In genomic region chr5:114223866-114224265, GRCh38 we compare ENCODE assay signal across 8 cellular contexts.
DNase-seq lines count a peak whose midpoint lies in the region; ATAC-seq, FAIRE-seq and TF ChIP-seq lines count a peak whose summit lies in the region.

No MANE protein-coding gene starts in this region.

- H3K27ac Mint-ChIP-seq in activated naive CD4-positive, alpha-beta T cell treated with anti-CD3 and anti-CD28 coated beads, Interleukin-2, amount 50 U/mL, for 72 hours = no peak overlapping the region

- H3K4me1 ChIP-seq in DND-41 (ENCODE audit: insufficient read depth, low read length) = no peaks in the 10 kb centered on the region

- H3K9me3 Mint-ChIP-seq in activated naive CD4-positive, alpha-beta T cell treated with anti-CD3 and anti-CD28 coated beads, Interleukin-2, amount 50 U/mL, for 72 hours = peaks cover 10 to 20% of the 10 kb centered on the region in 2 donors

- ATAC-seq in DND-41 (ENCODE audit: insufficient read depth, low read depth) (peak; percentile 55; the same call in 2 of the 3 replicates), GM21529 (IDR thresholded peaks at IDR 0.05; ENCODE audit: unreplicated experiment) (peak; percentile 82)
- ATAC-seq in activated naive CD4-positive, alpha-beta T cell treated with anti-CD3 and anti-CD28 coated beads, Interleukin-2, amount 50 U/mL, for 72 hours = no peak

- peak; percentile 40 for TF ChIP-seq CTCF in DND-41 (IDR thresholded peaks at IDR 0.05; ENCODE audit: borderline replicate concordance, extremely low read depth, low read length, poor library complexity, severe bottlenecking)
- TF ChIP-seq CTCF in NB4 (IDR thresholded peaks at IDR 0.05; ENCODE audit: low read depth, low read length) = peak; percentile 30

- H3K36me3 Mint-ChIP-seq in activated naive CD4-positive, alpha-beta T cell treated with anti-CD3 and anti-CD28 coated beads, Interleukin-2, amount 50 U/mL, for 72 hours = no peaks in the 10 kb centered on the region

- H3K79me2 ChIP-seq in DND-41 (ENCODE audit: insufficient read depth, low read length) = no peaks in the 10 kb centered on the region

- no peak overlapping the region for H3K27ac ChIP-seq in DND-41 (ENCODE audit: low read length)

- no peak overlapping the region for H3K4me2 ChIP-seq in DND-41 (ENCODE audit: insufficient read depth, low read length)

- no peaks in the 10 kb centered on the region for H3K9me3 ChIP-seq in DND-41 (ENCODE audit: insufficient read depth, low read length, severe bottlenecking)

- no peak overlapping the region for H2AFZ ChIP-seq in DND-41 (ENCODE audit: low read depth, low read length)

- FAIRE-seq in HTR-8/SVneo (lab: Jason Lieb, UNC) = no peak

- no peaks in the 10 kb centered on the region for H3K27me3 ChIP-seq in DND-41 (ENCODE audit: insufficient read depth, low read length, poor library complexity)

- no peak overlapping the region for H3K4me3 ChIP-seq in DND-41 (ENCODE audit: low read depth in 1 of 2, low read length in 2 of 2)
- H3K4me3 ChIP-seq in NB4 (ENCODE audit: low read depth, low read length) = no peak overlapping the region

- H4K20me1 ChIP-seq in DND-41 (ENCODE audit: insufficient read depth, low read length) = no peaks in the 10 kb centered on the region

- no peak overlapping the region for H3K9ac ChIP-seq in DND-41 (ENCODE audit: low read depth, low read length)

- no peaks in the 10 kb centered on the region for H3K36me3 ChIP-seq in DND-41 (ENCODE audit: insufficient read depth, low read length)

- no peak for TF ChIP-seq POLR2A in NB4 (IDR thresholded peaks at IDR 0.05; ENCODE audit: extremely low read depth, insufficient read length)

- DNase-seq in DND-41 (no peak), NB4 (ENCODE audit: low read depth) (peak; percentile 35), glomerular endothelial cell (ENCODE audit: extremely low read depth, low read depth, low spot score) (peak; percentile 20), HTR-8/SVneo (ENCODE audit: insufficient read length, low spot score) (no peak), mesenteric fat pad (ENCODE audit: low spot score) (no peak), SW 1271 (lab: John Stamatoyannopoulos, UW) (no peak)
- no peak for DNase-seq in activated naive CD4-positive, alpha-beta T cell treated with anti-CD3 and anti-CD28 coated beads, Interleukin-2, amount 50 U/mL, for 72 hours (ENCODE audit: low spot score in 2 of 2)

Comparison
In these comparisons a context has a peak if more than half of its experiments do, and no peak if none do; other contexts are left out.
1. ATAC-seq: peak in DND-41 (single experiment) and GM21529 (single experiment); none in activated naive CD4-positive, alpha-beta T cell treated with anti-CD3 and anti-CD28 coated beads, Interleukin-2, amount 50 U/mL, for 72 hours (0 of 2).
2. DNase-seq: peak in NB4 (single experiment) and glomerular endothelial cell (single experiment); none in DND-41 (single experiment), HTR-8/SVneo (single experiment), mesenteric fat pad (single experiment), activated naive CD4-positive, alpha-beta T cell treated with anti-CD3 and anti-CD28 coated beads, Interleukin-2, amount 50 U/mL, for 72 hours (0 of 2) and SW 1271 (0 of 2).